Comparison of ENCODE assay signal across 7 cellular contexts in the genomic region with DNA sequence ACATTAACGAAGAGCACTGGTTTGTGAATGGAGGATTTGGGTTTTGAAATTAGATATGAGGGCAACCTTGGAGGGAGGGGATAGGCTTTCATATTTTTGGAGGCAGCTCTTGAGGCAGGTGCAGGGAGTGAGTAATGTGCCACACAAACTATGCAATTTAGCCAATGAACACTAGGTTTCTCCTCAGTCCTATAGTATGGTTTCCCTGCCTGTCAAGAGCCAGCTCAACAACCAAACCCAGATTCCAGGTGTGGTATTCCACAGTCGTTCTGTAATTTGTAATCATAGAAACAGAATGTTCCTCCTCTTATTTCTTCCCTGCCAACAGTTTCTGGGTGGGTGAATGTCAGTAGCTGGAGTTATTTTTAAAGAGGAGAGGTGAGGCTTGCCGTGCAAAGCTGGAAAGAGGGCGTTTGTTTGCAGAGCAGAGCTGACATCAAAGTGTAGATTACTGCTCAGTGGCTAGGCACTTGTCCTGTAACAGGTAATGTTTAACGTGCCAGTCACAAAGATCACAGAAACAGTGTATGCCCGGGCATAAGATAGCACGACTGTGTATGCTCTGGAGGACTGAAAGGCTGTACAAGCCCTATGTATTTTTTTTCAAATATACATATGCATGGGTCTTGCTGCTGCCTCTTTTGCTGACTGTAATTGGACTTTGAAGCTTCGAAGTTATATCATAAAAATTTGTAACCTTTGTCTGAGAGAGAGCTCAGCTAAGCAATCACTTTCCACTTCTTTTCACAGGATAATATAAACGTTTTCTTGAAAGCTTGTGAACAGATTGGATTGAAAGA.
DNase-seq lines count a peak whose midpoint lies in the region; ATAC-seq and TF ChIP-seq lines count a peak whose summit lies in the region.

No MANE protein-coding gene starts in this region.

- TF ChIP-seq CTCF in cardiac fibroblast (IDR thresholded peaks at IDR 0.05; ENCODE audit: low read depth, low read length): no peak

- H3K4me3 ChIP-seq in cardiac fibroblast (replicated peaks in 1 of 2; ENCODE audit: low read depth in 2 of 2, low read length in 2 of 2): no peak overlapping the region

- ATAC-seq in GM18502 (IDR thresholded peaks at IDR 0.05; ENCODE audit: poor library complexity, unreplicated experiment) (peak; percentile 56), HG02678 (IDR thresholded peaks at IDR 0.05; ENCODE audit: unreplicated experiment) (peak; percentile 47)

- DNase-seq in NCI-H2107 (lab: John Stamatoyannopoulos, UW) (peak; percentile 49), cardiac fibroblast (ENCODE audit: low read depth in 2 of 2) (peak; percentile 14 to 25), mucosa of gallbladder (ENCODE audit: low spot score) (peak; percentile 83), cortex of kidney (lab: John Stamatoyannopoulos, UW) (no peak), T-helper 9 cell (no peak)

Comparison
In these comparisons a context has a peak if more than half of its experiments do, and no peak if none do; other contexts are left out.
1. DNase-seq: peak in NCI-H2107 (single experiment), cardiac fibroblast (2 of 2) and mucosa of gallbladder (single experiment); none in cortex of kidney (single experiment) and T-helper 9 cell (single experiment).